ENCODE assay signal across 8 cellular contexts in genomic region chr11:65915821-65916251, GRCh38. TPM values are rescaled to one million over a fixed set of nuclear protein-coding genes. Genes with fewer than 3 reads are reported as not detected.
A peak's percentile ranks its signal among the peaks of the same experiment; 100 is the strongest.
DNase-seq lines count a peak whose midpoint lies in the region; ATAC-seq, FAIRE-seq and TF ChIP-seq lines count a peak whose summit lies in the region.

No MANE protein-coding gene starts in this region.

- intact Hi-C loops in activated CD4-positive, alpha-beta T cell treated with anti-CD3 and anti-CD28 coated beads for 36 hours (cut with DNase I, micrococcal nuclease) = no loop called here
- intact Hi-C loops in lower leg skin (cut with DNase I; ENCODE audit: low total_unique reads) = no loop called here

- no peak for FAIRE-seq in urothelium cell line (lab: Jason Lieb, UNC)

- 2 to 16% methylated on average over 8 to 13 of the region's 13 CpGs for WGBS in lower leg skin, 2 donors

- peaks cover 2% of the 10 kb centered on the region for H3K27me3 Mint-ChIP-seq in activated CD4-positive, alpha-beta T cell treated with anti-CD3 and anti-CD28 coated beads for 36 hours

- DNase-seq in activated CD4-positive, alpha-beta T cell treated with anti-CD3 and anti-CD28 coated beads for 36 hours = peak; percentile 38
- no peak for DNase-seq in activated CD4-positive, alpha-beta T cell treated with anti-CD3 and anti-CD28 coated beads for 4 hours
- DNase-seq in cerebellar cortex (ENCODE audit: low spot score) = peak; percentile 73
- DNase-seq in lower leg skin (ENCODE audit: low spot score in 2 of 2) = peak; percentile 86 to 98
- DNase-seq in urothelium cell line (ENCODE audit: low spot score) = peak; percentile 94
- no peak for DNase-seq in stimulated activated naive CD8-positive, alpha-beta T cell treated with anti-CD3 and anti-CD28 coated beads, Interleukin-15, Interleukin-2, amounts not matched to agents 100 U/mL and 50 U/mL, for 24 hours

- ATAC-seq in activated CD4-positive, alpha-beta T cell treated with anti-CD3 and anti-CD28 coated beads for 36 hours = no peak
- ATAC-seq in GM21529 (IDR thresholded peaks at IDR 0.05; ENCODE audit: unreplicated experiment) (no peak), HG02642 (IDR thresholded peaks at IDR 0.05; ENCODE audit: poor library complexity, unreplicated experiment) (no peak)
- ATAC-seq in stimulated activated naive CD8-positive, alpha-beta T cell treated with anti-CD3 and anti-CD28 coated beads, Interleukin-15, Interleukin-2, amounts not matched to agents 100 U/mL and 50 U/mL, for 24 hours = no peak

- H3K4me3 ChIP-seq in lower leg skin (ENCODE audit: low read depth, poor library complexity, severe bottlenecking) = no peak overlapping the region

- POLR2A ChIA-PET in activated CD4-positive, alpha-beta T cell treated with anti-CD3 and anti-CD28 coated beads for 36 hours (lab: Charles Lee) = interaction anchor here (1.0 kb wide), 1 partner anchor 22 kb away, joined by 6 read pairs; no protein-coding TSS in a partner anchor

- H3K9me3 Mint-ChIP-seq in activated CD4-positive, alpha-beta T cell treated with anti-CD3 and anti-CD28 coated beads for 36 hours (ENCODE audit: low read depth) = no peaks in the 10 kb centered on the region

- H3K4me3 Mint-ChIP-seq in activated CD4-positive, alpha-beta T cell treated with anti-CD3 and anti-CD28 coated beads for 36 hours = no peak overlapping the region

- peaks cover 26% of the 10 kb centered on the region for H3K4me1 Mint-ChIP-seq in activated CD4-positive, alpha-beta T cell treated with anti-CD3 and anti-CD28 coated beads for 36 hours

- no peak for TF ChIP-seq CTCF in lower leg skin (IDR thresholded peaks at IDR 0.05)

- H3K36me3 Mint-ChIP-seq in activated CD4-positive, alpha-beta T cell treated with anti-CD3 and anti-CD28 coated beads for 36 hours (ENCODE audit: low read depth) = peaks cover 2% of the 10 kb centered on the region

- CTCF ChIA-PET in activated CD4-positive, alpha-beta T cell treated with anti-CD3 and anti-CD28 coated beads for 36 hours (lab: Charles Lee) = interaction anchor here (0.7 to 1.3 kb wide), 3 partner anchors 26 to 473 kb away, joined by 3 to 5 read pairs (median 3); partner anchors contain the start of gene CCDC85B

- TF ChIP-seq POLR2A in lower leg skin (IDR thresholded peaks at IDR 0.05) = no peak

- H3K27ac Mint-ChIP-seq in activated CD4-positive, alpha-beta T cell treated with anti-CD3 and anti-CD28 coated beads for 36 hours = no peak overlapping the region

RNA-seq across cellular contexts. Expression of gene C11orf68, which starts 3.0 kb away (rescaled TPM):
- total RNA-seq in activated CD4-positive, alpha-beta T cell treated with anti-CD3 and anti-CD28 coated beads for 36 hours = 10 to 100 TPM; 21.4 to 22.9 TPM
- 10 to 100 TPM; 21.2 to 32.8 (median 26.5) TPM for total RNA-seq in lower leg skin

RNA-seq across cellular contexts. Expression of gene DRAP1, which starts 3.4 kb away (rescaled TPM):
- 100 to 1,000 TPM; 111 to 158 TPM for total RNA-seq in activated CD4-positive, alpha-beta T cell treated with anti-CD3 and anti-CD28 coated beads for 36 hours
- 100 to 1,000 TPM in 2 of 4 donors, 10 to 100 TPM in 2; 81.5 to 152 (median 107) TPM for total RNA-seq in lower leg skin

RNA-seq across cellular contexts. Expression of gene FOSL1, which starts 15.6 kb away (rescaled TPM):
- total RNA-seq in activated CD4-positive, alpha-beta T cell treated with anti-CD3 and anti-CD28 coated beads for 36 hours = 10 to 100 TPM; 11.1 to 11.3 TPM
- 1 to 10 TPM; 2.4 to 7.5 (median 5.3) TPM for total RNA-seq in lower leg skin

RNA-seq across cellular contexts. Expression of gene CCDC85B, which starts 25.4 kb away (rescaled TPM):
- total RNA-seq in activated CD4-positive, alpha-beta T cell treated with anti-CD3 and anti-CD28 coated beads for 36 hours = 10 to 100 TPM; 25.5 to 45.0 TPM
- 10 to 100 TPM; 44.9 to 61.0 (median 53.1) TPM for total RNA-seq in lower leg skin

RNA-seq across cellular contexts. Expression of gene FIBP, which starts 27.6 kb away (rescaled TPM):
- 100 to 1,000 TPM in 1 of 2 experiments, 10 to 100 TPM in 1; 95.4 to 121 TPM for total RNA-seq in activated CD4-positive, alpha-beta T cell treated with anti-CD3 and anti-CD28 coated beads for 36 hours
- 100 to 1,000 TPM in 2 of 4 donors, 10 to 100 TPM in 2; 69.4 to 103 (median 86.2) TPM for total RNA-seq in lower leg skin

Comparison
In these comparisons a context has a peak if more than half of its experiments do, and no peak if none do; other contexts are left out.
1. DNase-seq: peak in activated CD4-positive, alpha-beta T cell treated with anti-CD3 and anti-CD28 coated beads for 36 hours (single experiment), cerebellar cortex (single experiment), lower leg skin (2 of 2) and urothelium cell line (single experiment); none in activated CD4-positive, alpha-beta T cell treated with anti-CD3 and anti-CD28 coated beads for 4 hours (0 of 2) and stimulated activated naive CD8-positive, alpha-beta T cell treated with anti-CD3 and anti-CD28 coated beads, Interleukin-15, Interleukin-2, amounts not matched to agents 100 U/mL and 50 U/mL, for 24 hours (single experiment).